ENCODE assay signal across 8 cellular contexts in the genomic region with DNA sequence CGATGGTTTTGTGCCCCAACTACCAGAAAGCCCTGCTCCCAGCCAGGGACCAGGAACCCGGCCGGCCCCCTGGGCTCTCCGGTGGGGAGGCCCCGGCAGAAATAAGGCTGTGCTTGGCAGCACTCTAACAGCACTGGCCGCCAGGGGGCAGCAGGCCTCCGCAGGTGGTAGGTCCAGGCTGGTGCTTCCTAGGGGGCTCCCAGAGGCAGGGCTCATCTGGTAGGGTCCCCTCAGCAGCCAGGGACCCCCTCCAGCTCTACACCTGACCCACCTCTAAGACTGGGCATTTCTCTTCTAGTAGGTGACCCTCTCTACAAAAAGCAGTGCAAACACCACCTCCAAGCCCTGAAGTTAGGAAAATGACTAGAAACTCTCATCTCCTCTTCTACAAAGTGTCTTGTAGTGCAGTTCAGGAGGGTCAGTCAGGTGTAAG.
DNase-seq lines count a peak whose midpoint lies in the region; ATAC-seq and TF ChIP-seq lines count a peak whose summit lies in the region.

No MANE protein-coding gene starts in this region.

- H3K9me3 ChIP-seq in BE2C, result no peaks in the 10 kb centered on the region

- H3K4me1 Mint-ChIP-seq in naive thymus-derived CD8-positive, alpha-beta T cell, result peaks cover 34 to 64% (median 57%) of the 10 kb centered on the region in 4 donors
- peaks cover 54 to 95% of the 10 kb centered on the region in 2 donors for H3K4me1 Mint-ChIP-seq in stimulated activated naive B cell treated with anti-CD40 and anti-IgM and Interleukin-4, amounts not matched to agents 10 μg/mL and 1 μg/mL and 100 μg/mL, for 72 hours

- POLR2A ChIA-PET in naive thymus-derived CD8-positive, alpha-beta T cell (lab: Charles Lee), result interaction anchor here (0.8 to 3.1 kb wide), 14 partner anchors 10 to 305 kb away, joined by 3 to 13 read pairs (median 4); no protein-coding TSS in a partner anchor

- peak overlapping the region; percentile 72 to 97 (median 90) for H3K27ac Mint-ChIP-seq in naive thymus-derived CD8-positive, alpha-beta T cell
- H3K27ac Mint-ChIP-seq in stimulated activated naive B cell treated with anti-CD40 and anti-IgM and Interleukin-4, amounts not matched to agents 10 μg/mL and 1 μg/mL and 100 μg/mL, for 72 hours, result peak overlapping the region; percentile 98

- H3K4me3 Mint-ChIP-seq in naive thymus-derived CD8-positive, alpha-beta T cell, result peak overlapping the region; percentile 3 to 86 (median 56)
- peak overlapping the region in 1 of 2 donors; percentile 0 for H3K4me3 Mint-ChIP-seq in stimulated activated naive B cell treated with anti-CD40 and anti-IgM and Interleukin-4, amounts not matched to agents 10 μg/mL and 1 μg/mL and 100 μg/mL, for 72 hours

- H3K27me3 Mint-ChIP-seq in naive thymus-derived CD8-positive, alpha-beta T cell, result no peaks in the 10 kb centered on the region
- H3K27me3 Mint-ChIP-seq in stimulated activated naive B cell treated with anti-CD40 and anti-IgM and Interleukin-4, amounts not matched to agents 10 μg/mL and 1 μg/mL and 100 μg/mL, for 72 hours, result no peaks in the 10 kb centered on the region

- TF ChIP-seq CTCF in BE2C (IDR thresholded peaks at IDR 0.05; ENCODE audit: low read depth, low read length) (peak; percentile 93), epithelial cell of proximal tubule (conservative IDR thresholded peaks at IDR 0.05; ENCODE audit: low read depth, low read length) (peak; percentile 92)

- H3K36me3 Mint-ChIP-seq in naive thymus-derived CD8-positive, alpha-beta T cell, result peaks cover 0 to 84% (median 4%) of the 10 kb centered on the region in 3 donors
- H3K36me3 Mint-ChIP-seq in stimulated activated naive B cell treated with anti-CD40 and anti-IgM and Interleukin-4, amounts not matched to agents 10 μg/mL and 1 μg/mL and 100 μg/mL, for 72 hours, result peaks cover 61 to 83% of the 10 kb centered on the region in 2 donors

- H3K27me3 ChIP-seq in BE2C, result no peaks in the 10 kb centered on the region

- DNase-seq in BE2C, result peak; percentile 87
- DNase-seq in NOMO-1 (lab: John Stamatoyannopoulos, UW; ENCODE audit: unreplicated experiment in 2 of 2), result peak; percentile 37 to 59
- peak; percentile 77 for DNase-seq in activated T-cell treated with anti-CD3 and anti-CD28 coated beads for 1 hour (ENCODE audit: low read depth)
- no peak for DNase-seq in epithelial cell of proximal tubule (ENCODE audit: low read depth)
- peak; percentile 64 to 89 (median 82) for DNase-seq in naive thymus-derived CD8-positive, alpha-beta T cell
- peak; percentile 76 for DNase-seq in stimulated activated naive B cell treated with anti-CD40 and anti-IgM and Interleukin-4, amounts not matched to agents 10 μg/mL and 1 μg/mL and 100 μg/mL, for 72 hours

- H3K9me3 Mint-ChIP-seq in naive thymus-derived CD8-positive, alpha-beta T cell, result no peaks in the 10 kb centered on the region
- peaks cover 0 to 2% of the 10 kb centered on the region in 2 donors for H3K9me3 Mint-ChIP-seq in stimulated activated naive B cell treated with anti-CD40 and anti-IgM and Interleukin-4, amounts not matched to agents 10 μg/mL and 1 μg/mL and 100 μg/mL, for 72 hours

- H3K36me3 ChIP-seq in BE2C, result no peaks in the 10 kb centered on the region

- H3K4me1 ChIP-seq in BE2C, result no peaks in the 10 kb centered on the region

- H3K4me3 ChIP-seq in BE2C (ENCODE audit: low read depth, low read length), result no peak overlapping the region
- H3K4me3 ChIP-seq in epithelial cell of proximal tubule (ENCODE audit: low read depth, low read length), result no peak overlapping the region

- ATAC-seq in GM18909 (IDR thresholded peaks at IDR 0.05; ENCODE audit: poor library complexity, unreplicated experiment) (peak; percentile 69), HG03280 (IDR thresholded peaks at IDR 0.05; ENCODE audit: unreplicated experiment) (peak; percentile 70)
- ATAC-seq in naive thymus-derived CD8-positive, alpha-beta T cell, result peak; percentile 65 to 85
- peak; percentile 73 to 74 for ATAC-seq in stimulated activated naive B cell treated with anti-CD40 and anti-IgM and Interleukin-4, amounts not matched to agents 10 μg/mL and 1 μg/mL and 100 μg/mL, for 72 hours (replicated peaks)
